Comparison of ENCODE assay signal across 1 cellular context in genomic region chr12:7017870-7018349, GRCh38.
TF ChIP-seq lines count a peak whose summit lies in the region.

No MANE protein-coding gene starts in this region.

TF ChIP-seq in HEK293, 187 proteins besides CTCF, POLR2A, EP300 and RAD21 (continued from another document):
- TF ChIP-seq ZNF398 (tag by site-specific recombination; IDR thresholded peaks at IDR 0.05) = peak; percentile 90
- no peak for TF ChIP-seq HOXC10 (CRISPR knock-in tag; IDR thresholded peaks at IDR 0.05)
- TF ChIP-seq MEIS1 (CRISPR knock-in tag; IDR thresholded peaks at IDR 0.05; ENCODE audit: borderline replicate concordance) = no peak
- TF ChIP-seq BCL11B (tag by site-specific recombination; IDR thresholded peaks at IDR 0.05; ENCODE audit: low read depth) = peak; percentile 59; the same call in 1 of the 2 replicates
- no peak for TF ChIP-seq ZNF146 (tag by site-specific recombination; IDR thresholded peaks at IDR 0.05)
- no peak for TF ChIP-seq ZBTB7A (tag by site-specific recombination; IDR thresholded peaks at IDR 0.05; ENCODE audit: low read depth)
- no peak for TF ChIP-seq ZSCAN16 (tag by site-specific recombination; IDR thresholded peaks at IDR 0.05)
- TF ChIP-seq ZNF37A (tag by site-specific recombination; IDR thresholded peaks at IDR 0.05) = no peak
- no peak for TF ChIP-seq ZNF266 (tag by site-specific recombination; IDR thresholded peaks at IDR 0.05; ENCODE audit: low read depth)
- peak; percentile 63 for TF ChIP-seq KLF1 (tag by site-specific recombination; IDR thresholded peaks at IDR 0.05)
- peak; percentile 88 for TF ChIP-seq KLF8 (tag by site-specific recombination; IDR thresholded peaks at IDR 0.05)
- no peak for TF ChIP-seq ZNF133 (tag by site-specific recombination; IDR thresholded peaks at IDR 0.05)
- TF ChIP-seq ZNF223 (tag by site-specific recombination; IDR thresholded peaks at IDR 0.05) = no peak
- no peak for TF ChIP-seq ZNF677 (tag by site-specific recombination; IDR thresholded peaks at IDR 0.05)
- peak; percentile 48 for TF ChIP-seq ZNF341 (tag by site-specific recombination; IDR thresholded peaks at IDR 0.05; ENCODE audit: low read depth)
- no peak for TF ChIP-seq ZNF521 (tag by site-specific recombination; IDR thresholded peaks at IDR 0.05)
- no peak; the same call in none of the 2 replicates for TF ChIP-seq PATZ1 (tag by site-specific recombination; IDR thresholded peaks at IDR 0.05)
- TF ChIP-seq SCRT2 (tag by site-specific recombination; IDR thresholded peaks at IDR 0.05) = no peak
- peak; percentile 50; the same call in 1 of the 2 replicates for TF ChIP-seq KLF7 (tag by site-specific recombination; IDR thresholded peaks at IDR 0.05; ENCODE audit: borderline replicate concordance)
- no peak for TF ChIP-seq ZFHX2 (tag by site-specific recombination; conservative IDR thresholded peaks at IDR 0.05)
- TF ChIP-seq ZNF549 (tag by site-specific recombination; IDR thresholded peaks at IDR 0.05) = no peak
- TF ChIP-seq WT1 (tag by site-specific recombination; IDR thresholded peaks at IDR 0.05) = peak; percentile 92
- TF ChIP-seq ZBTB49 (tag by site-specific recombination; IDR thresholded peaks at IDR 0.05; ENCODE audit: low read depth) = 0 out of 2 replicates have a peak, but pooled peaks have one; percentile 12
- TF ChIP-seq ZNF239 (tag by site-specific recombination; IDR thresholded peaks at IDR 0.05) = no peak
